Comparison of ENCODE assay signal across 10 cellular contexts in genomic region chr12:108643941-108644742, GRCh38. TPM values are rescaled to one million over a fixed set of nuclear protein-coding genes. Genes with fewer than 3 reads are reported as not detected.
DNase-seq lines count a peak whose midpoint lies in the region; ATAC-seq and TF ChIP-seq lines count a peak whose summit lies in the region.
"Had no signal": no experiment of that assay in that cellular context is flagged by ENCODE, and none has a peak within 500 bp of the region (broad histone marks: within the 10 kb centered on the region; RNA-seq: fewer than 3 reads in every experiment).

No MANE protein-coding gene starts in this region.

- TF ChIP-seq CTCF in dorsolateral prefrontal cortex (IDR thresholded peaks at IDR 0.05 in 54 of 56, conservative IDR thresholded peaks at IDR 0.05 in 2 of 56; ENCODE audit: low read depth in 1 of 56, partially characterized antibody in 56 of 56), result no peak
- TF ChIP-seq CTCF in tibial nerve (IDR thresholded peaks at IDR 0.05), result no peak
- no peak for TF ChIP-seq CTCF in CD4-positive, alpha-beta T cell (IDR thresholded peaks at IDR 0.05)

- peak overlapping the region in 52 of 59 donors; percentile 9 to 95 (median 64) for H3K27ac ChIP-seq in dorsolateral prefrontal cortex
- H3K27ac ChIP-seq in mesenchymal stem cell (ENCODE audit: low read length, poor library complexity, severe bottlenecking), result no peak overlapping the region
- peak overlapping the region in 3 of 4 donors; percentile 51 to 79 (median 63) for H3K27ac ChIP-seq in tibial nerve
- no peak overlapping the region for H3K27ac ChIP-seq in CD4-positive, alpha-beta T cell (ENCODE audit: low read depth, low read length)

- no peak overlapping the region for H3K4ac ChIP-seq in mesenchymal stem cell (ENCODE audit: low read depth in 1 of 2, low read length in 2 of 2)

- H4K8ac ChIP-seq in mesenchymal stem cell (ENCODE audit: low read length), result peak overlapping the region; percentile 12

- no peak overlapping the region for H3K18ac ChIP-seq in mesenchymal stem cell (ENCODE audit: low read depth in 1 of 2, low read length in 2 of 2)

- no peak overlapping the region for H2BK12ac ChIP-seq in mesenchymal stem cell (ENCODE audit: low read length in 2 of 2)

- H3K4me1 Mint-ChIP-seq in CD4-positive, alpha-beta T cell (ENCODE audit: low read depth), result peaks cover 31% of the 10 kb centered on the region

- no peaks in the 10 kb centered on the region for H3K36me3 Mint-ChIP-seq in CD4-positive, alpha-beta T cell (ENCODE audit: low read depth)

- POLR2A ChIA-PET in CD4-positive, alpha-beta T cell (lab: Charles Lee), result interaction anchor here (4.4 kb wide), 1 partner anchor 10 kb away, joined by 70 read pairs; the partner anchor contains the start of gene SELPLG

- no peak overlapping the region for H2AK5ac ChIP-seq in mesenchymal stem cell (ENCODE audit: low read length, severe bottlenecking)

- H4K91ac ChIP-seq in mesenchymal stem cell (ENCODE audit: low read length), result no peak overlapping the region

- peaks cover 40% of the 10 kb centered on the region for H3K79me1 ChIP-seq in mesenchymal stem cell (replicated peaks; ENCODE audit: low read length, poor library complexity, severe bottlenecking)

- H2BK5ac ChIP-seq in mesenchymal stem cell (ENCODE audit: low read depth, low read length, poor library complexity, severe bottlenecking), result no peak overlapping the region

- TF ChIP-seq EP300 in tibial nerve (IDR thresholded peaks at IDR 0.05), result peak in 1 of 2 donors; percentile 75

- H3K27ac Mint-ChIP-seq in CD4-positive, alpha-beta T cell, result no peak overlapping the region

- no peak overlapping the region for H3K9ac ChIP-seq in mesenchymal stem cell (ENCODE audit: low read length)

- DNase-seq in M059J (ENCODE audit: low read depth) (peak; percentile 93), dorsolateral prefrontal cortex (peak in 6 of 10 donors; percentile 21 to 58 (median 52)), mesenchymal stem cell (no peak), tibial nerve (ENCODE audit: low spot score in 2 of 2) (peak in 1 of 2 donors; percentile 46), mesenteric fat pad (ENCODE audit: low spot score) (no peak), Kasumi-1 (lab: John Stamatoyannopoulos, UW) (no peak), hepatic stellate cell (ENCODE audit: low spot score) (no peak)
- DNase-seq in CD4-positive, alpha-beta T cell, result no peak
- DNase-seq: activated CD4-positive, alpha-beta T cell treated with anti-CD3 and anti-CD28 coated beads, Interleukin-2, amount 50 U/mL, for 48 hours had no signal

- H3K4me2 ChIP-seq in mesenchymal stem cell (ENCODE audit: low read length, poor library complexity, severe bottlenecking), result no peak overlapping the region

- H2BK15ac ChIP-seq in mesenchymal stem cell (ENCODE audit: low read depth, poor library complexity, severe bottlenecking), result no peak overlapping the region

- no peak overlapping the region for H2AFZ ChIP-seq in mesenchymal stem cell (ENCODE audit: low read depth, low read length)

- H3K36me3 ChIP-seq in mesenchymal stem cell (ENCODE audit: control insufficient read depth in 1 of 2, insufficient read depth in 2 of 2, low read depth in 1 of 2, low read length in 2 of 2), result peaks cover 56 to 59% of the 10 kb centered on the region in 2 experiments
- H3K36me3 ChIP-seq in tibial nerve, result peaks cover 0 to 33% (median 0%) of the 10 kb centered on the region in 3 donors

- no peak overlapping the region for H3K23ac ChIP-seq in mesenchymal stem cell (ENCODE audit: low read length in 2 of 2)

- H3K4me3 ChIP-seq in dorsolateral prefrontal cortex (no peak overlapping the region), mesenchymal stem cell (ENCODE audit: insufficient read depth in 1 of 2, low read depth in 1 of 2, low read length in 2 of 2) (no peak overlapping the region), tibial nerve (no peak overlapping the region)

- no peak for ATAC-seq in CD4-positive, alpha-beta T cell (ENCODE audit: poor library complexity)

- H3K4me3 Mint-ChIP-seq in CD4-positive, alpha-beta T cell, result no peak overlapping the region
- H3K4me3 Mint-ChIP-seq: central memory CD8-positive, alpha-beta T cell had no signal

- CTCF ChIA-PET in CD4-positive, alpha-beta T cell (lab: Charles Lee), result interaction anchor here (1.2 kb wide), 1 partner anchor 21 kb away, joined by 5 read pairs; no protein-coding TSS in a partner anchor

- WGBS in mesenchymal stem cell, result 81% methylated on average over 17 of the region's 17 CpGs
- WGBS in tibial nerve, 2 donors, result 29 to 36% methylated on average over 17 of the region's 17 CpGs

- H3K27me3 ChIP-seq in dorsolateral prefrontal cortex, result no peaks in the 10 kb centered on the region
- H3K27me3 ChIP-seq in mesenchymal stem cell (ENCODE audit: control insufficient read depth in 1 of 2, insufficient read depth in 1 of 2, low read length in 2 of 2), result no peaks in the 10 kb centered on the region
- H3K27me3 ChIP-seq in tibial nerve, result no peaks in the 10 kb centered on the region
- H3K27me3 ChIP-seq in CD4-positive, alpha-beta T cell (ENCODE audit: control insufficient read depth, insufficient read depth, low read length), result no peaks in the 10 kb centered on the region

- no peaks in the 10 kb centered on the region for H3K9me3 Mint-ChIP-seq in CD4-positive, alpha-beta T cell
- H3K9me3 Mint-ChIP-seq: central memory CD8-positive, alpha-beta T cell had no signal

- no peak overlapping the region for H3K14ac ChIP-seq in mesenchymal stem cell (ENCODE audit: low read length in 2 of 2)

- H3K9me3 ChIP-seq in mesenchymal stem cell (ENCODE audit: control insufficient read depth, low read length) (no peaks in the 10 kb centered on the region), tibial nerve (no peaks in the 10 kb centered on the region)
- H3K9me3 ChIP-seq in CD4-positive, alpha-beta T cell (ENCODE audit: control insufficient read depth, low read length), result no peaks in the 10 kb centered on the region

- H3K27me3 Mint-ChIP-seq in CD4-positive, alpha-beta T cell, result no peaks in the 10 kb centered on the region
- H3K27me3 Mint-ChIP-seq: central memory CD8-positive, alpha-beta T cell had no signal

- H3K4me1 ChIP-seq in mesenchymal stem cell (ENCODE audit: control insufficient read depth, insufficient read depth, low read depth, low read length), result peaks cover 18% of the 10 kb centered on the region
- H3K4me1 ChIP-seq in tibial nerve, result peaks cover 0 to 69% (median 29%) of the 10 kb centered on the region in 4 donors

- TF ChIP-seq POLR2A in tibial nerve (IDR thresholded peaks at IDR 0.05), result no peak

- intact Hi-C loops in dorsolateral prefrontal cortex (cut with DNase I), result no loop called here
- intact Hi-C loops in CD4-positive, alpha-beta T cell (cut with DNase I, micrococcal nuclease), result no loop called here

- H2BK120ac ChIP-seq in mesenchymal stem cell (ENCODE audit: low read depth, low read length), result no peak overlapping the region

RNA-seq across cellular contexts. Expression of gene SELPLG, which starts 10.4 kb away (rescaled TPM):
- total RNA-seq in M059J (2014; rRNA removed; shearing (Covaris generic)), result 0.42 and 0.79 TPM in 2 replicates
- total RNA-seq in dorsolateral prefrontal cortex (10 to 100 TPM in 39 of 120 experiments, 1 to 10 TPM in 81; 1.8 to 27.0 (median 7.9) TPM), tibial nerve (10 to 100 TPM in 2 of 4 donors, 1 to 10 TPM in 2; 4.5 to 15.1 (median 9.2) TPM), mesenteric fat pad (15.4 TPM)
- 2.0 TPM for polyA plus RNA-seq in mesenchymal stem cell (2013, experiment 1 of 2)
- 2.2 TPM for polyA plus RNA-seq in mesenchymal stem cell (2013, experiment 2 of 2)
- 10 to 100 TPM; 25.7 to 27.8 TPM for total RNA-seq in CD4-positive, alpha-beta T cell

RNA-seq across cellular contexts. Expression of gene TMEM119, which starts 46.3 kb away (rescaled TPM):
- 0.05 TPM in 1 of 2 replicates, not detected in the other for total RNA-seq in M059J (2014; rRNA removed; shearing (Covaris generic))
- total RNA-seq in dorsolateral prefrontal cortex, result 10 to 100 TPM in 35 of 120 experiments, 1 to 10 TPM in 85; 1.3 to 25.3 (median 7.9) TPM
- polyA plus RNA-seq in mesenchymal stem cell (2013, experiment 1 of 2), result 108 TPM
- polyA plus RNA-seq in mesenchymal stem cell (2013, experiment 2 of 2), result 109 TPM
- total RNA-seq in tibial nerve, result 10 to 100 TPM in 3 of 4 donors, 1 to 10 TPM in 1; 9.0 to 48.8 (median 42.3) TPM
- 1 to 10 TPM; 2.1 to 2.6 TPM for total RNA-seq in CD4-positive, alpha-beta T cell
- 13.0 TPM for total RNA-seq in mesenteric fat pad

Comparison
In these comparisons a context has a peak if more than half of its experiments do, and no peak if none do; other contexts are left out.
1. DNase-seq: peak in M059J (single experiment) and dorsolateral prefrontal cortex (6 of 10); none in mesenchymal stem cell (single experiment), CD4-positive, alpha-beta T cell (0 of 10), mesenteric fat pad (single experiment), Kasumi-1 (0 of 2) and hepatic stellate cell (single experiment).
2. H3K27ac ChIP-seq: peak in dorsolateral prefrontal cortex (52 of 59) and tibial nerve (3 of 4); none in mesenchymal stem cell (single experiment) and CD4-positive, alpha-beta T cell (single experiment).